Comparison of ENCODE assay signal across 18 cellular contexts in the genomic region with DNA sequence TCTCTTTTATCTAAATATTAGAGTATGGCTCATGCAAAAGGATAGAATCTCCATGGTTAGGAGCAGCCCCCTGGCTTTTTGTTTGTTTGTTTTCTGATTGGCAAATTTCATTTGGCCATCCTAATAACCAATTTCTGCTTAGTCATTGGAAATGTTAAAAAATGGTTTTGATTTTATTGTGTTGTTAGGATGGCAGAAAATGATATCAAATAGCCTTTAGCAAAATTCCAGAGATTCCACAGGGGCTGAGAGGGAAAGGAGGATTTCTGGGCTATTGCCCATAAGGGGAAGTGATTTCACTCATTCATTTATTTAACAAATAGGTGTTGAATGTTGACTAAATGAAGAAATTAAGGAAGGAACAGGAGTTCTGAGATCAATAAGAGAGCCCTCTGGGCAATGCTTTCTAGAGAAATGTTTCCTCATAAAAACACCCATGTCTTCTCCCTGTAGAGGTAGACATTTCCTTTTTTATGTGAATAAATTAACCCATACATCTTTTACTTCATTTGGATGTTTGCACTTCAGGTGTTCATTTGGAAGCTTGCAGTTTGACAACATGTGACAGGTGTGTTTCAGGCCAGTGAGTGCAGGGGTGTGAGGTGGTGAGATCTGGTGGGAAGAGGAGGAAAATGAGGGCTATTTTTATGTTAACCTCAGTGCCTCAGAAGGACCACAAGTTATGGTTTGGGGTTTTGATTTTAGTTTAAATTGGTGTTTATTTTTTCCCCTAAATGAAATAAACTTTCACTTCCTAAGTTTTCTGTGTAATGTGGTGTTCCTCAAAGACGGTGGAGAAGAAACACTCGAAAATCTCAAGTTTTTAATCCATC.
DNase-seq lines count a peak whose midpoint lies in the region; ATAC-seq and TF ChIP-seq lines count a peak whose summit lies in the region.
"Had no signal": no experiment of that assay in that cellular context is flagged by ENCODE, and none has a peak within 500 bp of the region (broad histone marks: within the 10 kb centered on the region; RNA-seq: fewer than 3 reads in every experiment).

No MANE protein-coding gene starts in this region.

- H2AFZ ChIP-seq in PC-9, result peak overlapping the region; percentile 67; the same call in 1 of the 2 replicates
- H2AFZ ChIP-seq: parathyroid adenoma had no signal

- H3K27me3 Mint-ChIP-seq in activated CD8-positive, alpha-beta memory T cell treated with anti-CD3 and anti-CD28 coated beads, Interleukin-2, amount 10 ng/mL, durations not matched to agents 7 days and 5 days, result peaks cover 51% of the 10 kb centered on the region

- intact Hi-C loops in PC-9 (cut with micrococcal nuclease; ENCODE audit: unreplicated experiment), result loop anchor here (1.0 kb wide), 2 partner anchors 31 to 61 kb away; a partner anchor contains a TSS

- POLR2A ChIA-PET in PC-9 (lab: Charles Lee; ENCODE audit: unreplicated experiment), result no interaction called here

- no peaks in the 10 kb centered on the region for H3K9me3 Mint-ChIP-seq in activated CD8-positive, alpha-beta memory T cell treated with anti-CD3 and anti-CD28 coated beads, Interleukin-2, amount 10 ng/mL, durations not matched to agents 7 days and 5 days (ENCODE audit: low read depth)
- H3K9me3 Mint-ChIP-seq: activated naive CD8-positive, alpha-beta T cell treated with anti-CD3 and anti-CD28 coated beads for 36 hours; activated T-cell treated with anti-CD3 and anti-CD28 coated beads, Interleukin-2, amount 50 U/mL, for 72 hours had no signal

- H3K4me3 Mint-ChIP-seq in activated CD8-positive, alpha-beta memory T cell treated with anti-CD3 and anti-CD28 coated beads, Interleukin-2, amount 10 ng/mL, durations not matched to agents 7 days and 5 days, result no peak overlapping the region
- H3K4me3 Mint-ChIP-seq: activated naive CD8-positive, alpha-beta T cell treated with anti-CD3 and anti-CD28 coated beads for 36 hours; activated T-cell treated with anti-CD3 and anti-CD28 coated beads, Interleukin-2, amount 50 U/mL, for 72 hours; CD4-positive, alpha-beta memory T cell; naive B cell had no signal

- no peak overlapping the region for H3K4me3 ChIP-seq in PC-9
- no peak overlapping the region for H3K4me3 ChIP-seq in foreskin fibroblast (ENCODE audit: low read depth in 1 of 2, low read length in 2 of 2)
- H3K4me3 ChIP-seq: left lung, skin epidermis, tibial nerve had no signal

- no peaks in the 10 kb centered on the region for H3K9me3 ChIP-seq in PC-9 (ENCODE audit: insufficient read depth, low read depth)
- H3K9me3 ChIP-seq: left lung, tibial nerve had no signal

- ATAC-seq in HG02610 (IDR thresholded peaks at IDR 0.05; ENCODE audit: unreplicated experiment), result peak; percentile 68
- ATAC-seq in activated CD8-positive, alpha-beta memory T cell treated with anti-CD3 and anti-CD28 coated beads, Interleukin-2, amount 10 ng/mL, durations not matched to agents 7 days and 5 days, result no peak
- ATAC-seq in GM21360 (IDR thresholded peaks at IDR 0.05; ENCODE audit: unreplicated experiment), result no peak
- ATAC-seq: activated T-cell treated with anti-CD3 and anti-CD28 coated beads, Interleukin-2, amount 50 U/mL, for 72 hours; left lung had no signal

- BruUV-seq in PC-9 (replicated peaks; lab: Mats Ljungman, UMichigan), result no TSS peak

- peaks cover 19% of the 10 kb centered on the region for H3F3A ChIP-seq in PC-9 (ENCODE audit: insufficient read depth, low read depth)

- H3K27ac Mint-ChIP-seq in activated CD8-positive, alpha-beta memory T cell treated with anti-CD3 and anti-CD28 coated beads, Interleukin-2, amount 10 ng/mL, durations not matched to agents 7 days and 5 days, result no peak overlapping the region
- H3K27ac Mint-ChIP-seq: activated naive CD8-positive, alpha-beta T cell treated with anti-CD3 and anti-CD28 coated beads for 36 hours; activated T-cell treated with anti-CD3 and anti-CD28 coated beads, Interleukin-2, amount 50 U/mL, for 72 hours; naive B cell had no signal

- H3K36me3 ChIP-seq in PC-9 (ENCODE audit: low read depth), result no peaks in the 10 kb centered on the region
- H3K36me3 ChIP-seq: left lung, tibial nerve had no signal

- CTCF ChIA-PET in PC-9 (lab: Charles Lee), result interaction anchor here (1.5 kb wide), 1 partner anchor 60 kb away, joined by 3 read pairs; no protein-coding TSS in a partner anchor
- CTCF ChIA-PET in activated CD8-positive, alpha-beta memory T cell treated with anti-CD3 and anti-CD28 coated beads, Interleukin-2, amount 10 ng/mL, durations not matched to agents 7 days and 5 days (lab: Charles Lee), result interaction anchor here (0.6 kb wide), 1 partner anchor 290 kb away, joined by 3 read pairs; no protein-coding TSS in a partner anchor

- no peaks in the 10 kb centered on the region for H3K36me3 Mint-ChIP-seq in activated CD8-positive, alpha-beta memory T cell treated with anti-CD3 and anti-CD28 coated beads, Interleukin-2, amount 10 ng/mL, durations not matched to agents 7 days and 5 days
- H3K36me3 Mint-ChIP-seq: activated naive CD8-positive, alpha-beta T cell treated with anti-CD3 and anti-CD28 coated beads for 36 hours; CD4-positive, alpha-beta memory T cell; naive B cell had no signal

- TF ChIP-seq CTCF in PC-9 (conservative IDR thresholded peaks at IDR 0.05) (no peak), foreskin fibroblast (IDR thresholded peaks at IDR 0.05; ENCODE audit: low read depth, low read length) (no peak)

- H3K27me3 ChIP-seq in PC-9 (ENCODE audit: insufficient read depth, low read depth), result no peaks in the 10 kb centered on the region
- H3K27me3 ChIP-seq: tibial nerve had no signal

- peaks cover 23% of the 10 kb centered on the region for H3K4me1 ChIP-seq in PC-9 (replicated peaks; ENCODE audit: insufficient read depth)
- H3K4me1 ChIP-seq: left lung, parathyroid adenoma, tibial nerve had no signal

- H3K27ac ChIP-seq in PC-9, result peak overlapping the region; percentile 93
- H3K27ac ChIP-seq: left lung, parathyroid adenoma, skin epidermis, tibial nerve had no signal

- H3K4me2 ChIP-seq in PC-9, result peak overlapping the region; percentile 52

- H3K4me1 Mint-ChIP-seq in activated CD8-positive, alpha-beta memory T cell treated with anti-CD3 and anti-CD28 coated beads, Interleukin-2, amount 10 ng/mL, durations not matched to agents 7 days and 5 days, result peaks cover 4% of the 10 kb centered on the region

- no peaks in the 10 kb centered on the region for H4K20me1 ChIP-seq in PC-9 (ENCODE audit: insufficient read depth)

- DNase-seq in A172 (ENCODE audit: low spot score) (peak; percentile 31), PC-9 (peak; percentile 32 to 91), foreskin fibroblast (peak; percentile 11 to 62), DMS79 treated with DMSO at 0.1 percent for 48 hours (lab: John Stamatoyannopoulos, UW) (no peak), NCI-H2107 treated with DMSO at 0.1 percent for 48 hours (lab: John Stamatoyannopoulos, UW; ENCODE audit: unreplicated experiment) (no peak)
- DNase-seq in activated CD8-positive, alpha-beta memory T cell treated with anti-CD3 and anti-CD28 coated beads, Interleukin-2, amount 10 ng/mL, durations not matched to agents 7 days and 5 days, result no peak
- DNase-seq: activated naive CD8-positive, alpha-beta T cell treated with anti-CD3 and anti-CD28 coated beads for 36 hours; activated T-cell treated with anti-CD3 and anti-CD28 coated beads, Interleukin-2, amount 50 U/mL, for 72 hours; CD4-positive, alpha-beta memory T cell; effector memory CD4-positive, alpha-beta T cell; left lung; naive B cell; NCI-H2081 had no signal

- H3K79me2 ChIP-seq in PC-9 (ENCODE audit: low read depth), result no peaks in the 10 kb centered on the region
- H3K79me2 ChIP-seq: parathyroid adenoma had no signal

- H3K9me2 ChIP-seq in PC-9 (ENCODE audit: insufficient read depth), result no peaks in the 10 kb centered on the region

Comparison
In these comparisons a context has a peak if more than half of its experiments do, and no peak if none do; other contexts are left out.
1. DNase-seq: peak in A172 (single experiment), PC-9 (2 of 2) and foreskin fibroblast (2 of 2); none in DMS79 treated with DMSO at 0.1 percent for 48 hours (single experiment), activated CD8-positive, alpha-beta memory T cell treated with anti-CD3 and anti-CD28 coated beads, Interleukin-2, amount 10 ng/mL, durations not matched to agents 7 days and 5 days (single experiment) and NCI-H2107 treated with DMSO at 0.1 percent for 48 hours (single experiment).